In genomic region chrX:119236599-119237525, GRCh38 we compare ENCODE assay signal across 8 cellular contexts. TPM values are rescaled to one million over a fixed set of nuclear protein-coding genes. Genes with fewer than 3 reads are reported as not detected.
DNase-seq lines count a peak whose midpoint lies in the region; ATAC-seq and TF ChIP-seq lines count a peak whose summit lies in the region.

No MANE protein-coding gene starts in this region.

- H3K27ac ChIP-seq in GM23338 (ENCODE audit: low read depth) (no peak overlapping the region), mesendoderm (ENCODE audit: low read depth, low read length) (peak overlapping the region; percentile 36)

- no peak overlapping the region for H3K23ac ChIP-seq in mesendoderm (ENCODE audit: low read length)

- H3K4me3 ChIP-seq in GM23338, result peak overlapping the region; percentile 77
- H3K4me3 ChIP-seq in Loucy (ENCODE audit: low read length, poor library complexity, severe bottlenecking), result peak overlapping the region; percentile 93
- H3K4me3 ChIP-seq in mesendoderm (ENCODE audit: low read length), result peak overlapping the region; percentile 92

- no peak overlapping the region for H2BK120ac ChIP-seq in mesendoderm (ENCODE audit: low read depth, low read length)

- peak overlapping the region; percentile 94 for H3K4me3 Mint-ChIP-seq in GM23338
- peak overlapping the region; percentile 84 to 89 for H3K4me3 Mint-ChIP-seq in stimulated activated naive CD8-positive, alpha-beta T cell treated with anti-CD3 and anti-CD28 coated beads, Interleukin-15, amount 100 ng/mL, for 72 hours

- H2BK5ac ChIP-seq in mesendoderm (ENCODE audit: low read length), result no peak overlapping the region

- H3K9ac ChIP-seq in Loucy (ENCODE audit: low read depth, low read length, poor library complexity, severe bottlenecking), result peak overlapping the region; percentile 92
- peak overlapping the region; percentile 94 for H3K9ac ChIP-seq in mesendoderm (ENCODE audit: low read length)

- H3K9me2 ChIP-seq in GM23338 (ENCODE audit: insufficient read depth) (no peaks in the 10 kb centered on the region), Loucy (replicated peaks; ENCODE audit: low read depth, low read length) (no peaks in the 10 kb centered on the region)

- H3K36me3 Mint-ChIP-seq in GM23338 (ENCODE audit: low read depth), result peaks cover 23% of the 10 kb centered on the region

- DNase-seq in EH (ENCODE audit: low read depth) (peak; percentile 71), GM23338 (ENCODE audit: low spot score) (no peak), mesendoderm (peak; percentile 26), NCI-H1930 (lab: John Stamatoyannopoulos, UW) (no peak)
- peak; percentile 6 to 8 for DNase-seq in activated CD4-positive, alpha-beta T cell treated with anti-CD3 and anti-CD28 coated beads, Interleukin-2, amount 50 U/mL, for 24 hours (ENCODE audit: low read depth in 1 of 2, low spot score in 1 of 2)
- peak; percentile 5 for DNase-seq in effector CD4-positive, alpha-beta T cell
- peak in 1 of 2 donors; percentile 14 for DNase-seq in stimulated activated naive CD8-positive, alpha-beta T cell treated with anti-CD3 and anti-CD28 coated beads, Interleukin-15, amount 100 ng/mL, for 72 hours

- H3K4ac ChIP-seq in mesendoderm (ENCODE audit: low read depth, low read length), result peak overlapping the region; percentile 93

- H3K27me3 ChIP-seq in GM23338 (ENCODE audit: insufficient read depth), result no peaks in the 10 kb centered on the region
- H3K27me3 ChIP-seq in Loucy (ENCODE audit: insufficient read depth, low read length, poor library complexity, severe bottlenecking), result no peaks in the 10 kb centered on the region
- no peaks in the 10 kb centered on the region for H3K27me3 ChIP-seq in mesendoderm (ENCODE audit: insufficient read depth, low read length, poor library complexity)

- H3K27me3 Mint-ChIP-seq in GM23338 (ENCODE audit: insufficient read depth, low read depth, poor library complexity), result peaks cover 12% of the 10 kb centered on the region
- no peaks in the 10 kb centered on the region for H3K27me3 Mint-ChIP-seq in stimulated activated naive CD8-positive, alpha-beta T cell treated with anti-CD3 and anti-CD28 coated beads, Interleukin-15, amount 100 ng/mL, for 72 hours

- ATAC-seq in GM23338, result peak; percentile 31
- peak; percentile 45 for ATAC-seq in stimulated activated naive CD8-positive, alpha-beta T cell treated with anti-CD3 and anti-CD28 coated beads, Interleukin-15, amount 100 ng/mL, for 72 hours

- H3K79me2 ChIP-seq in GM23338 (replicated peaks; ENCODE audit: insufficient read depth) (peaks cover 54% of the 10 kb centered on the region), Loucy (ENCODE audit: insufficient read depth, low read length) (peaks cover 55% of the 10 kb centered on the region), mesendoderm (ENCODE audit: control insufficient read depth, insufficient read depth, low read length) (peaks cover 44% of the 10 kb centered on the region)

- no peak overlapping the region for H4K5ac ChIP-seq in mesendoderm (ENCODE audit: low read length)

- H3F3A ChIP-seq in GM23338 (replicated peaks; ENCODE audit: low read depth), result 0 out of 2 replicates have a peak, but pooled peaks cover 3% of the 10 kb centered on the region
- H3F3A ChIP-seq in Loucy (ENCODE audit: low read depth), result no peaks in the 10 kb centered on the region

- H3K27ac Mint-ChIP-seq in GM23338, result peak overlapping the region; percentile 92
- H3K27ac Mint-ChIP-seq in stimulated activated naive CD8-positive, alpha-beta T cell treated with anti-CD3 and anti-CD28 coated beads, Interleukin-15, amount 100 ng/mL, for 72 hours, result peak overlapping the region; percentile 88 to 90

- H3K9me3 Mint-ChIP-seq in GM23338, result no peaks in the 10 kb centered on the region
- H3K9me3 Mint-ChIP-seq in stimulated activated naive CD8-positive, alpha-beta T cell treated with anti-CD3 and anti-CD28 coated beads, Interleukin-15, amount 100 ng/mL, for 72 hours, result no peaks in the 10 kb centered on the region

- no peaks in the 10 kb centered on the region for H3K36me3 ChIP-seq in GM23338 (ENCODE audit: insufficient read depth)
- H3K36me3 ChIP-seq in Loucy (ENCODE audit: insufficient read depth, low read length), result no peaks in the 10 kb centered on the region
- H3K36me3 ChIP-seq in mesendoderm (ENCODE audit: control insufficient read depth, insufficient read depth, low read length), result no peaks in the 10 kb centered on the region

- WGBS in mesendoderm (ENCODE audit: extremely low coverage, insufficient coverage, low lambda C conversion rate), result no CpG with 5 or more reads among the region's 61 CpGs

- H4K8ac ChIP-seq in mesendoderm (ENCODE audit: low read depth, low read length), result no peak overlapping the region

- no peak for TF ChIP-seq CTCF in GM23338 (conservative IDR thresholded peaks at IDR 0.05; ENCODE audit: low read depth in 2 of 2)
- TF ChIP-seq CTCF in Loucy (conservative IDR thresholded peaks at IDR 0.05; ENCODE audit: low read length), result no peak

- no peaks in the 10 kb centered on the region for H3K9me3 ChIP-seq in Loucy (ENCODE audit: insufficient read depth, low read depth, low read length)

- H4K20me1 ChIP-seq in GM23338 (replicated peaks; ENCODE audit: insufficient read depth) (peaks cover 9% of the 10 kb centered on the region; the same call in 1 of the 2 replicates), Loucy (ENCODE audit: insufficient read depth, low read length, poor library complexity, severe bottlenecking) (peaks cover 44% of the 10 kb centered on the region)

- H3K4me1 ChIP-seq in GM23338 (ENCODE audit: insufficient read depth) (peaks cover 30% of the 10 kb centered on the region), Loucy (ENCODE audit: insufficient read depth, low read length, poor library complexity, severe bottlenecking) (peaks cover 34% of the 10 kb centered on the region), mesendoderm (ENCODE audit: control insufficient read depth, low read depth, low read length) (no peaks in the 10 kb centered on the region)

- H3K79me1 ChIP-seq in mesendoderm (ENCODE audit: low read length), result no peaks in the 10 kb centered on the region

- no peak overlapping the region for H2BK15ac ChIP-seq in mesendoderm (replicated peaks; ENCODE audit: low read depth)

- H2AFZ ChIP-seq in GM23338, result no peak overlapping the region
- H2AFZ ChIP-seq in Loucy (ENCODE audit: low read length), result peak overlapping the region; percentile 76

- H3K4me2 ChIP-seq in GM23338 (peak overlapping the region; percentile 85), Loucy (ENCODE audit: low read depth, low read length, poor library complexity, severe bottlenecking) (peak overlapping the region; percentile 85), mesendoderm (ENCODE audit: low read length) (peak overlapping the region; percentile 68)

- peak overlapping the region; percentile 97 for H3K56ac ChIP-seq in mesendoderm (ENCODE audit: low read length)

- no peak overlapping the region for H2AK5ac ChIP-seq in mesendoderm (ENCODE audit: low read length)

- H3K4me1 Mint-ChIP-seq in GM23338, result peaks cover 38% of the 10 kb centered on the region
- peaks cover 32% of the 10 kb centered on the region for H3K4me1 Mint-ChIP-seq in stimulated activated naive CD8-positive, alpha-beta T cell treated with anti-CD3 and anti-CD28 coated beads, Interleukin-15, amount 100 ng/mL, for 72 hours

- H3K18ac ChIP-seq in mesendoderm (ENCODE audit: low read length), result peak overlapping the region; percentile 95

RNA-seq across cellular contexts. Expression of gene PGRMC1, which starts 0.8 kb away (rescaled TPM):
- 370 and 380 TPM in 2 replicates for total RNA-seq in GM23338 (2014; rRNA removed; shearing (Covaris generic))
- 219 and 235 TPM in 2 replicates for polyA plus RNA-seq in GM23338 (2016; fragmentation: Nextera tagmentation; extraction: Ambion mirVana)
- 252 TPM for polyA plus RNA-seq in mesendoderm (2013, experiment 1 of 2)
- polyA plus RNA-seq in mesendoderm (2013, experiment 2 of 2), result 246 TPM

Comparison
In these comparisons a context has a peak if more than half of its experiments do, and no peak if none do; other contexts are left out.
1. DNase-seq: peak in EH (single experiment), activated CD4-positive, alpha-beta T cell treated with anti-CD3 and anti-CD28 coated beads, Interleukin-2, amount 50 U/mL, for 24 hours (2 of 2), effector CD4-positive, alpha-beta T cell (single experiment) and mesendoderm (single experiment); none in GM23338 (single experiment) and NCI-H1930 (0 of 2).
2. Peak in every context shown above with its lines, with median percentiles within 50 percentile points of each other: H3K4me2 ChIP-seq and H3K4me3 ChIP-seq.